8 cellular contexts compared by ENCODE assay signal in the genomic region with DNA sequence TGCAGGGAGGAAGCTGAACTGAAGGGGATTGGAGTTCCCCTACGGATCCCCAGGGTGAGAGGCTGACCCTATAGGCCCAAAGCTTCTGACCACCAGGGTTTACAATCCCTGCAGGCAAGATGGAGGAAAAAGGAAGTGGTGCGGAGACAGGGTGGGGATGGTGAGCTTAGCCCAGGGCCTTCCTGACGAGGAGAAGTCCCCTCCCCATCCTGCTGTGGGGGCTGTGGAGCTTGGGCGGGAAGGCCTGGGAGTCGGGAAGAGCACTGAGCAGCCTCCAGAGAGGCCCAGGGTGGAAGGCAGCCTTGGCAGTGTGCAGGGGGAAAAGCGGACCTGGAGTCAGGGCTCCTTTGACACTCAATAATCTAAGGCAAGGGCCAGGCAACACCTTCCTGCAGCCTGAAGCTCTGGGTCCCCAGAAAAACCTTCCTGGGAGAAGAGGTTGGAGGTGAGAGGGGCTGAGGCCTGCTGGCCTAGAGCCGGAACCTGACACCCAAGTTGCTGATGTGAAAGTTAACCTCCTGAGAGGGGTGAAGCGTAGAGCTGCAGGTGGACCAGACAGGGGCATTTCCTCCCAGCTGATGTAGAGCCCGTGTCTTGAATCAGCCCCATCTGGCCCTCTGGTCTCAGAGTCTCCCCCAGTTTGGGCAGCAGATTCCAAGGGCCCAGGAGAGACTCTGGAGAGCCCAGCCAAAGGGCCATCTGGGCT. TPM values are rescaled to one million over a fixed set of nuclear protein-coding genes. Genes with fewer than 3 reads are reported as not detected.
DNase-seq lines count a peak whose midpoint lies in the region; ATAC-seq and TF ChIP-seq lines count a peak whose summit lies in the region.

No MANE protein-coding gene starts in this region.

- H3K4me1 ChIP-seq in A673 (ENCODE audit: insufficient read depth, low read length, poor library complexity, severe bottlenecking) = peaks cover 72% of the 10 kb centered on the region
- H3K4me1 ChIP-seq in endocrine pancreas (ENCODE audit: control insufficient read depth, insufficient read depth, low read length) = peaks cover 14% of the 10 kb centered on the region

- H3K36me3 ChIP-seq in A673 (ENCODE audit: insufficient read depth, low read length, poor library complexity, severe bottlenecking) (no peaks in the 10 kb centered on the region), endocrine pancreas (ENCODE audit: control insufficient read depth, insufficient read depth, low read length) (no peaks in the 10 kb centered on the region)

- no peaks in the 10 kb centered on the region for H3K27me3 Mint-ChIP-seq in neural crest cell (ENCODE audit: low read depth)

- BruUV-seq in A673 (replicated peaks; lab: Mats Ljungman, UMichigan) = no TSS peak

- H3K4me3 Mint-ChIP-seq in neural crest cell = peak overlapping the region; percentile 85

- H3K9me3 Mint-ChIP-seq in neural crest cell = no peaks in the 10 kb centered on the region

- H3K4me1 Mint-ChIP-seq in neural crest cell = peaks cover 74% of the 10 kb centered on the region

- TF ChIP-seq CTCF in A673 (conservative IDR thresholded peaks at IDR 0.05; ENCODE audit: low read depth, low read length) = no peak
- TF ChIP-seq CTCF in RWPE1 (conservative IDR thresholded peaks at IDR 0.05; ENCODE audit: low read depth) = no peak
- TF ChIP-seq CTCF in neural crest cell (conservative IDR thresholded peaks at IDR 0.05) = no peak

- H3K4me3 ChIP-seq in A673 (ENCODE audit: low read depth, low read length, poor library complexity, severe bottlenecking) = peak overlapping the region; percentile 43
- no peak overlapping the region for H3K4me3 ChIP-seq in endocrine pancreas (ENCODE audit: control insufficient read depth, insufficient read depth, low read length)

- DNase-seq in A673 (ENCODE audit: low spot score) = no peak
- no peak for DNase-seq in RWPE1 (ENCODE audit: low spot score)
- DNase-seq in neural crest cell (ENCODE audit: low read depth, low spot score) = no peak
- no peak for DNase-seq in NCI-H1930 (lab: John Stamatoyannopoulos, UW)
- DNase-seq in NCI-H748 (lab: John Stamatoyannopoulos, UW; ENCODE audit: unreplicated experiment) = no peak

- peak overlapping the region; percentile 47 for H3K27ac Mint-ChIP-seq in neural crest cell (ENCODE audit: unreplicated experiment)

- intact Hi-C loops in A673 (cut with micrococcal nuclease; ENCODE audit: unreplicated experiment) = no loop called here

- POLR2A ChIA-PET in A673 (lab: Charles Lee; ENCODE audit: low non-redundant PET) = interaction anchor here (0.7 kb wide), 1 partner anchor 354 kb away, joined by 3 read pairs; no protein-coding TSS in a partner anchor
- POLR2A ChIA-PET in RWPE1 (lab: Yijun Ruan, JAX; ENCODE audit: low non-redundant PET) = interaction anchor here (0.6 to 1.6 kb wide), 3 partner anchors 11 to 353 kb away, joined by 6 to 9 read pairs (median 8); no protein-coding TSS in a partner anchor

- H3K27me3 ChIP-seq in A673 (replicated peaks; ENCODE audit: insufficient read depth, low read depth, low read length, poor library complexity) (no peaks in the 10 kb centered on the region), endocrine pancreas (ENCODE audit: control insufficient read depth, insufficient read depth, low read length) (no peaks in the 10 kb centered on the region)

- H3K36me3 Mint-ChIP-seq in neural crest cell (ENCODE audit: low read depth) = no peaks in the 10 kb centered on the region

- H3K9me3 ChIP-seq in A673 (ENCODE audit: low read depth, low read length, poor library complexity, severe bottlenecking) (no peaks in the 10 kb centered on the region), endocrine pancreas (ENCODE audit: control insufficient read depth, low read length) (no peaks in the 10 kb centered on the region)

- H3K9ac ChIP-seq in endocrine pancreas (ENCODE audit: control insufficient read depth, insufficient read depth, low read length) = peak overlapping the region; percentile 55

- CTCF ChIA-PET in A673 (lab: Charles Lee) (interaction anchor here (0.9 to 2.2 kb wide), 3 partner anchors 11 to 98 kb away, joined by 3 to 11 read pairs (median 4); no protein-coding TSS in a partner anchor), RWPE1 (lab: Yijun Ruan, JAX) (interaction anchor here (0.6 to 2.0 kb wide), 5 partner anchors 12 to 813 kb away, joined by 3 to 13 read pairs (median 3); no protein-coding TSS in a partner anchor)

- H3K27ac ChIP-seq in A673 (ENCODE audit: low read depth, low read length, poor library complexity, severe bottlenecking) = peak overlapping the region; percentile 78
- peak overlapping the region; percentile 99 for H3K27ac ChIP-seq in RWPE1

- peak; percentile 54 for ATAC-seq in GM18511 (IDR thresholded peaks at IDR 0.05; ENCODE audit: unreplicated experiment)
- peak; percentile 25 for ATAC-seq in HG02973 (IDR thresholded peaks at IDR 0.05; ENCODE audit: unreplicated experiment)

RNA-seq across cellular contexts. Expression of a gene that starts 6.1 kb away (rescaled TPM):
- total RNA-seq in A673 (2021) (58.9 and 63.0 TPM in 2 replicates), neural crest cell (76.0 and 76.6 TPM in 2 replicates)

RNA-seq across cellular contexts. Expression of a gene that starts 40.6 kb away (rescaled TPM):
- total RNA-seq in A673 (2021) (39.3 and 39.8 TPM in 2 replicates), neural crest cell (11.6 and 13.0 TPM in 2 replicates)

RNA-seq across cellular contexts. Expression of a gene that starts 55.0 kb away (rescaled TPM):
- total RNA-seq in A673 (2021) = 4.3 and 5.7 TPM in 2 replicates
- 0.89 and 1.4 TPM in 2 replicates for total RNA-seq in neural crest cell
